8 cellular contexts compared by ENCODE assay signal in genomic region chr6:96925290-96925687, GRCh38. TPM values are rescaled to one million over a fixed set of nuclear protein-coding genes. Genes with fewer than 3 reads are reported as not detected.
DNase-seq lines count a peak whose midpoint lies in the region; ATAC-seq and TF ChIP-seq lines count a peak whose summit lies in the region.

No MANE protein-coding gene starts in this region.

- H2AFZ ChIP-seq in neuron (ENCODE audit: low read depth, low read length) = peak overlapping the region; percentile 64

- DNase-seq in Caco-2 = no peak
- DNase-seq in NT2/D1 (ENCODE audit: low read depth, low spot score) = no peak
- no peak for DNase-seq in effector memory CD8-positive, alpha-beta T cell
- no peak for DNase-seq in NCI-H2029 treated with DMSO at 0.1 percent for 48 hours (lab: John Stamatoyannopoulos, UW)
- no peak for DNase-seq in occipital lobe (lab: John Stamatoyannopoulos, UW)
- no peak for DNase-seq in NCI-H345 (lab: John Stamatoyannopoulos, UW)
- DNase-seq in NCI-H1930 (lab: John Stamatoyannopoulos, UW) = no peak

- peak overlapping the region; percentile 94 for H3K4me3 Mint-ChIP-seq in Caco-2 (ENCODE audit: unreplicated experiment)
- H3K4me3 Mint-ChIP-seq in effector memory CD8-positive, alpha-beta T cell = peak overlapping the region; percentile 94 to 97

- no peaks in the 10 kb centered on the region for H3K4me1 Mint-ChIP-seq in Caco-2 (ENCODE audit: low read depth, unreplicated experiment)
- H3K4me1 Mint-ChIP-seq in effector memory CD8-positive, alpha-beta T cell (ENCODE audit: low read depth in 2 of 2) = peaks cover 18 to 24% of the 10 kb centered on the region in 2 donors

- peak overlapping the region; percentile 72 for H3K9ac ChIP-seq in NT2/D1 (ENCODE audit: insufficient read length, low read depth)

- H3K36me3 ChIP-seq in Caco-2 (ENCODE audit: control insufficient read depth, insufficient read depth, low read length) (no peaks in the 10 kb centered on the region), NT2/D1 (ENCODE audit: insufficient read depth, insufficient read length, low read length) (no peaks in the 10 kb centered on the region), neuron (ENCODE audit: insufficient read depth, low read length) (no peaks in the 10 kb centered on the region)

- CTCF ChIA-PET in Caco-2 (lab: Charles Lee) = no interaction called here

- POLR2A ChIA-PET in Caco-2 (lab: Charles Lee) = no interaction called here

- H3K4me1 ChIP-seq in Caco-2 = no peaks in the 10 kb centered on the region
- H3K4me1 ChIP-seq in NT2/D1 (ENCODE audit: insufficient read depth, insufficient read length) = no peaks in the 10 kb centered on the region
- peaks cover 4% of the 10 kb centered on the region for H3K4me1 ChIP-seq in neuron (ENCODE audit: insufficient read depth, low read length)

- no peak for TF ChIP-seq CTCF in Caco-2 (IDR thresholded peaks at IDR 0.05; ENCODE audit: insufficient read depth in 1 of 2, low read depth in 1 of 2, low read length in 1 of 2, severe bottlenecking in 1 of 2, unreplicated experiment in 1 of 2)

- no TSS peak for BruUV-seq in Caco-2 (replicated peaks; lab: Mats Ljungman, UMichigan)

- peaks cover 14% of the 10 kb centered on the region for H3K27me3 Mint-ChIP-seq in Caco-2 (ENCODE audit: insufficient read depth, unreplicated experiment)
- no peaks in the 10 kb centered on the region for H3K27me3 Mint-ChIP-seq in effector memory CD8-positive, alpha-beta T cell

- no peaks in the 10 kb centered on the region for H3K27me3 ChIP-seq in Caco-2 (replicated peaks; ENCODE audit: control insufficient read depth, insufficient read depth, low read length)
- H3K27me3 ChIP-seq in NT2/D1 (ENCODE audit: insufficient read depth, insufficient read length) = peaks cover 9% of the 10 kb centered on the region
- peaks cover 34% of the 10 kb centered on the region for H3K27me3 ChIP-seq in neuron (ENCODE audit: insufficient read depth, low read length)

- no peak overlapping the region for H3K27ac Mint-ChIP-seq in Caco-2 (ENCODE audit: unreplicated experiment)
- H3K27ac Mint-ChIP-seq in effector memory CD8-positive, alpha-beta T cell = peak overlapping the region; percentile 98 to 99

- H3K9me3 ChIP-seq in Caco-2 (no peaks in the 10 kb centered on the region), NT2/D1 (ENCODE audit: insufficient read depth, low read length) (no peaks in the 10 kb centered on the region), neuron (ENCODE audit: low read length) (no peaks in the 10 kb centered on the region)

- H3K9me3 Mint-ChIP-seq in Caco-2 (ENCODE audit: unreplicated experiment) = no peaks in the 10 kb centered on the region
- H3K9me3 Mint-ChIP-seq in effector memory CD8-positive, alpha-beta T cell = no peaks in the 10 kb centered on the region

- H3K4me3 ChIP-seq in Caco-2 (ENCODE audit: low read depth, low read length) (peak overlapping the region; percentile 87), NT2/D1 (ENCODE audit: insufficient read length, low read depth) (peak overlapping the region; percentile 78), neuron (ENCODE audit: low read length) (peak overlapping the region; percentile 66)

- H3K36me3 Mint-ChIP-seq in Caco-2 (ENCODE audit: insufficient read depth, unreplicated experiment) = peaks cover 6% of the 10 kb centered on the region
- peaks cover 16% of the 10 kb centered on the region for H3K36me3 Mint-ChIP-seq in effector memory CD8-positive, alpha-beta T cell (ENCODE audit: insufficient read depth)

- ATAC-seq in effector memory CD8-positive, alpha-beta T cell (replicated peaks) = no peak

- intact Hi-C loops in Caco-2 (cut with micrococcal nuclease; ENCODE audit: unreplicated experiment) = no loop called here

RNA-seq across cellular contexts. Expression of gene KLHL32, which starts 0.8 kb away (rescaled TPM):
- total RNA-seq in Caco-2 (2022) (0.32 and 0.41 TPM in 2 replicates), occipital lobe (44.9 TPM)

RNA-seq across cellular contexts. Expression of gene NDUFAF4, which starts 27.6 kb away (rescaled TPM):
- 44.1 and 51.8 TPM in 2 replicates for total RNA-seq in Caco-2 (2022)
- 40.1 TPM for total RNA-seq in occipital lobe

Comparison
In these comparisons a context has a peak if more than half of its experiments do, and no peak if none do; other contexts are left out.
1. RNA of gene KLHL32, which starts 0.8 kb away (total RNA-seq): 44.9 TPM in occipital lobe (single experiment); 0.32 to 0.41 TPM in Caco-2; every median in the first group is over 10 times any median in the second.
2. Peak in every context shown above with its lines, with median percentiles within 50 percentile points of each other: H3K4me3 ChIP-seq.